2 cellular contexts compared by ENCODE assay signal in the genomic region with DNA sequence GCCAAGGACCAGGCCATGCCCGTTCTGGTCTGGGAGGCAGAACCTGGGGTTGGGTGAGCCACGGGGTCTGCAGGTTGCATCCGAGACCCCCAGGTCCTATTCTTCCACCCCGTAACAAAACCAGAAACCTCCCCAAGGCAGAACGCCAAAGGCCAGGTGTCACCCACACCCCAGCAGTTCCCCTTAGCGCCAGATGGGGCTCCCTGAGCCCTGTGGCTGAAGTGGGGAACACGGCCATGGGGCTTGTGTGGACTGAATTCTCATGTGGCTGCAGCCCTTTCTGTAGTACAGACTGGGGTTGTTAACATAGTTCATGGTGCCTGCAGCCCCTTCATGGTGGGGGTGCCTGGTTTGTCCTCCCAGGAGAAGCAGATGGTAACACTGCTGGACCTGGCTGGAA.
TF ChIP-seq lines count a peak whose summit lies in the region.

No MANE protein-coding gene starts in this region.

TF ChIP-seq in GM23338, 12 proteins besides CTCF, POLR2A, EP300 and RAD21:
- TF ChIP-seq ZNF331 (CRISPR knock-in tag; IDR thresholded peaks at IDR 0.05; ENCODE audit: low read depth) (no peak), CREB1 (CRISPR knock-in tag; IDR thresholded peaks at IDR 0.05; ENCODE audit: low read depth) (no peak), JUNB (IDR thresholded peaks at IDR 0.05; ENCODE audit: unreplicated experiment) (no peak), NANOG (IDR thresholded peaks at IDR 0.05; ENCODE audit: borderline replicate concordance) (no peak), ZNF114 (CRISPR knock-in tag; IDR thresholded peaks at IDR 0.05) (no peak), POLR2AphosphoS5 (IDR thresholded peaks at IDR 0.05; ENCODE audit: low read depth) (no peak), EZH2phosphoT487 (IDR thresholded peaks at IDR 0.05; ENCODE audit: unreplicated experiment) (no peak)
- TF ChIP-seq, protein P1, sequence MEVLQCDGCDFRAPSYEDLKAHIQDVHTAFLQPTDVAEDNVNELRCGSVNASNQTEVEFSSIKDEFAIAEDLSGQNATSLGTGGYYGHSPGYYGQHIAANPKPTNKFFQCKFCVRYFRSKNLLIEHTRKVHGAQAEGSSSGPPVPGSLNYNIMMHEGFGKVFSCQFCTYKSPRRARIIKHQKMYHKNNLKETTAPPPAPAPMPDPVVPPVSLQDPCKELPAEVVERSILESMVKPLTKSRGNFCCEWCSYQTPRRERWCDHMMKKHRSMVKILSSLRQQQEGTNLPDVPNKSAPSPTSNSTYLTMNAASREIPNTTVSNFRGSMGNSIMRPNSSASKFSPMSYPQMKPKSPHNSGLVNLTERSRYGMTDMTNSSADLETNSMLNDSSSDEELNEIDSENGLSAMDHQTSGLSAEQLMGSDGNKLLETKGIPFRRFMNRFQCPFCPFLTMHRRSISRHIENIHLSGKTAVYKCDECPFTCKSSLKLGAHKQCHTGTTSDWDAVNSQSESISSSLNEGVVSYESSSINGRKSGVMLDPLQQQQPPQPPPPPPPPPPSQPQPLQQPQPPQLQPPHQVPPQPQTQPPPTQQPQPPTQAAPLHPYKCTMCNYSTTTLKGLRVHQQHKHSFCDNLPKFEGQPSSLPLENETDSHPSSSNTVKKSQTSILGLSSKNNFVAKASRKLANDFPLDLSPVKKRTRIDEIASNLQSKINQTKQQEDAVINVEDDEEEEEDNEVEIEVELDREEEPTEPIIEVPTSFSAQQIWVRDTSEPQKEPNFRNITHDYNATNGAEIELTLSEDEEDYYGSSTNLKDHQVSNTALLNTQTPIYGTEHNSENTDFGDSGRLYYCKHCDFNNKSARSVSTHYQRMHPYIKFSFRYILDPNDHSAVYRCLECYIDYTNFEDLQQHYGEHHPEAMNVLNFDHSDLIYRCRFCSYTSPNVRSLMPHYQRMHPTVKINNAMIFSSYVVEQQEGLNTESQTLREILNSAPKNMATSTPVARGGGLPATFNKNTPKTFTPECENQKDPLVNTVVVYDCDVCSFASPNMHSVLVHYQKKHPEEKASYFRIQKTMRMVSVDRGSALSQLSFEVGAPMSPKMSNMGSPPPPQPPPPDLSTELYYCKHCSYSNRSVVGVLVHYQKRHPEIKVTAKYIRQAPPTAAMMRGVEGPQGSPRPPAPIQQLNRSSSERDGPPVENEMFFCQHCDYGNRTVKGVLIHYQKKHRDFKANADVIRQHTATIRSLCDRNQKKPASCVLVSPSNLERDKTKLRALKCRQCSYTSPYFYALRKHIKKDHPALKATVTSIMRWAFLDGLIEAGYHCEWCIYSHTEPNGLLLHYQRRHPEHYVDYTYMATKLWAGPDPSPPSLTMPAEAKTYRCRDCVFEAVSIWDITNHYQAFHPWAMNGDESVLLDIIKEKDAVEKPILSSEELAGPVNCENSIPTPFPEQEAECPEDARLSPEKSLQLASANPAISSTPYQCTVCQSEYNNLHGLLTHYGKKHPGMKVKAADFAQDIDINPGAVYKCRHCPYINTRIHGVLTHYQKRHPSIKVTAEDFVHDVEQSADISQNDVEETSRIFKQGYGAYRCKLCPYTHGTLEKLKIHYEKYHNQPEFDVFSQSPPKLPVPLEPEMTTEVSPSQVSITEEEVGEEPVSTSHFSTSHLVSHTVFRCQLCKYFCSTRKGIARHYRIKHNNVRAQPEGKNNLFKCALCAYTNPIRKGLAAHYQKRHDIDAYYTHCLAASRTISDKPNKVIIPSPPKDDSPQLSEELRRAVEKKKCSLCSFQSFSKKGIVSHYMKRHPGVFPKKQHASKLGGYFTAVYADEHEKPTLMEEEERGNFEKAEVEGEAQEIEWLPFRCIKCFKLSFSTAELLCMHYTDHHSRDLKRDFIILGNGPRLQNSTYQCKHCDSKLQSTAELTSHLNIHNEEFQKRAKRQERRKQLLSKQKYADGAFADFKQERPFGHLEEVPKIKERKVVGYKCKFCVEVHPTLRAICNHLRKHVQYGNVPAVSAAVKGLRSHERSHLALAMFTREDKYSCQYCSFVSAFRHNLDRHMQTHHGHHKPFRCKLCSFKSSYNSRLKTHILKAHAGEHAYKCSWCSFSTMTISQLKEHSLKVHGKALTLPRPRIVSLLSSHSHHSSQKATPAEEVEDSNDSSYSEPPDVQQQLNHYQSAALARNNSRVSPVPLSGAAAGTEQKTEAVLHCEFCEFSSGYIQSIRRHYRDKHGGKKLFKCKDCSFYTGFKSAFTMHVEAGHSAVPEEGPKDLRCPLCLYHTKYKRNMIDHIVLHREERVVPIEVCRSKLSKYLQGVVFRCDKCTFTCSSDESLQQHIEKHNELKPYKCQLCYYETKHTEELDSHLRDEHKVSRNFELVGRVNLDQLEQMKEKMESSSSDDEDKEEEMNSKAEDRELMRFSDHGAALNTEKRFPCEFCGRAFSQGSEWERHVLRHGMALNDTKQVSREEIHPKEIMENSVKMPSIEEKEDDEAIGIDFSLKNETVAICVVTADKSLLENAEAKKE (CRISPR knock-in tag; IDR thresholded peaks at IDR 0.05) = no peak

TF ChIP-seq in K562, 482 proteins besides CTCF, POLR2A, EP300 and RAD21:
- TF ChIP-seq, protein P2, sequence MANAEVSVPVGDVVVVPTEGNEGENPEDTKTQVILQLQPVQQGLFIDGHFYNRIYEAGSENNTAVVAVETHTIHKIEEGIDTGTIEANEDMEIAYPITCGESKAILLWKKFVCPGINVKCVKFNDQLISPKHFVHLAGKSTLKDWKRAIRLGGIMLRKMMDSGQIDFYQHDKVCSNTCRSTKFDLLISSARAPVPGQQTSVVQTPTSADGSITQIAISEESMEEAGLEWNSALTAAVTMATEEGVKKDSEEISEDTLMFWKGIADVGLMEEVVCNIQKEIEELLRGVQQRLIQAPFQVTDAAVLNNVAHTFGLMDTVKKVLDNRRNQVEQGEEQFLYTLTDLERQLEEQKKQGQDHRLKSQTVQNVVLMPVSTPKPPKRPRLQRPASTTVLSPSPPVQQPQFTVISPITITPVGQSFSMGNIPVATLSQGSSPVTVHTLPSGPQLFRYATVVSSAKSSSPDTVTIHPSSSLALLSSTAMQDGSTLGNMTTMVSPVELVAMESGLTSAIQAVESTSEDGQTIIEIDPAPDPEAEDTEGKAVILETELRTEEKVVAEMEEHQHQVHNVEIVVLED (CRISPR knock-in tag; IDR thresholded peaks at IDR 0.05) = no peak
- no peak for TF ChIP-seq BRD9 (IDR thresholded peaks at IDR 0.05; ENCODE audit: low read depth, partially characterized antibody)
- no peak for TF ChIP-seq KLF1 (tag; IDR thresholded peaks at IDR 0.05)
- no peak for TF ChIP-seq TOE1 (IDR thresholded peaks at IDR 0.05; ENCODE audit: borderline replicate concordance)
- no peak for TF ChIP-seq TOE1 (CRISPR knock-in tag; IDR thresholded peaks at IDR 0.05; ENCODE audit: borderline replicate concordance, low read depth)
- no peak for TF ChIP-seq CBX1 (IDR thresholded peaks at IDR 0.05; ENCODE audit: low read depth)
- TF ChIP-seq ZNF717 (CRISPR knock-in tag; IDR thresholded peaks at IDR 0.05) = no peak
- no peak for TF ChIP-seq LARP7 (IDR thresholded peaks at IDR 0.05)
- TF ChIP-seq, protein P3, sequence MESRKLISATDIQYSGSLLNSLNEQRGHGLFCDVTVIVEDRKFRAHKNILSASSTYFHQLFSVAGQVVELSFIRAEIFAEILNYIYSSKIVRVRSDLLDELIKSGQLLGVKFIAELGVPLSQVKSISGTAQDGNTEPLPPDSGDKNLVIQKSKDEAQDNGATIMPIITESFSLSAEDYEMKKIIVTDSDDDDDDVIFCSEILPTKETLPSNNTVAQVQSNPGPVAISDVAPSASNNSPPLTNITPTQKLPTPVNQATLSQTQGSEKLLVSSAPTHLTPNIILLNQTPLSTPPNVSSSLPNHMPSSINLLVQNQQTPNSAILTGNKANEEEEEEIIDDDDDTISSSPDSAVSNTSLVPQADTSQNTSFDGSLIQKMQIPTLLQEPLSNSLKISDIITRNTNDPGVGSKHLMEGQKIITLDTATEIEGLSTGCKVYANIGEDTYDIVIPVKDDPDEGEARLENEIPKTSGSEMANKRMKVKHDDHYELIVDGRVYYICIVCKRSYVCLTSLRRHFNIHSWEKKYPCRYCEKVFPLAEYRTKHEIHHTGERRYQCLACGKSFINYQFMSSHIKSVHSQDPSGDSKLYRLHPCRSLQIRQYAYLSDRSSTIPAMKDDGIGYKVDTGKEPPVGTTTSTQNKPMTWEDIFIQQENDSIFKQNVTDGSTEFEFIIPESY (CRISPR knock-in tag; IDR thresholded peaks at IDR 0.05) = peak; percentile 62
- 0 out of 2 replicates have a peak, but pooled peaks have one; percentile 27 for TF ChIP-seq POLR2AphosphoS5 (IDR thresholded peaks at IDR 0.05; ENCODE audit: control insufficient read depth, insufficient read depth, low read depth, low read length)
TF ChIP-seq in K562: peak in this region for 2.
